7 cellular contexts compared by ENCODE assay signal in the genomic region with DNA sequence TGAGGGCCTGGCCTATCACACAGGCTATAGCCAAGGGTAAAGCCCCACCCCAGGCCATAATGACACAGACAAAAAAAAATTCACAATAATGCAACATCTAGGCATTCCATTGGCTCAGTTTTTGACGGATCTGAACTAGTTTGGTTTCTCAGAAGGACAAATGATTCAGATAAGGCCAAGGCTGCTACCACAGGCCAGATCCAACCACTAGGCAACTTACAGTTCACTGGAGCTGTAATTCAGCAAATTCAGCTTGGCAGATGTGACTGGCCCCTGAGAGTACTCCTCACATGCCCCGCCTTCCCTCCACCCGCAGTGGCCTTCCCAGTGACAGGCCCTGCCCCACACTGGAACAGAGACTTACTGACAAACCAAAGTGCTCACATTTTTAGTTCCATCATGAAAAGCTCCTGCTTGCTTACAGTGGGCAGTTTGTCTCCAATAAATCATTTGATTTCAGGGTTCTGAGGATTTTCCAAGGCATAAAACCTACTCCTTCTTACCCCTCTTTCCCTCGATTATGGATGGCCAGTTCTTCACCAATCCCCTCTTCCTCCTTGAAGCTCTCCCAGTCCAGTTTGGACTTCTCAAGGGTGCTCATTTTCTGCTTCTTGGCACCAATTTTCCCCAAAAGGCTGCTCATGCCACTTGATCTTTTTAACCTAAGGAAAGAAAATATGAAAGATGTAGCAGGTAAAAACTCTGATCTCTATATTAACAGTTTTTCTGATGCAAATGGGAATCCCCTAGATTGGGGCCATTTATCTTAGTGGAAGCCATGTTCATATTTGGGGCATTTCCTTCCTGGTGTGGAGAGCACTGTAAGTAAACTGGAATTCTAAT. TPM values are rescaled to one million over a fixed set of nuclear protein-coding genes. Genes with fewer than 3 reads are reported as not detected.
DNase-seq lines count a peak whose midpoint lies in the region; ATAC-seq, FAIRE-seq and TF ChIP-seq lines count a peak whose summit lies in the region.

No MANE protein-coding gene starts in this region.

- no peaks in the 10 kb centered on the region for H3K9me3 ChIP-seq in smooth muscle cell (replicated peaks; ENCODE audit: low read depth)

- TF ChIP-seq CTCF in smooth muscle cell (IDR thresholded peaks at IDR 0.05; ENCODE audit: borderline replicate concordance, insufficient read depth, poor library complexity, severe bottlenecking): no peak

- no peaks in the 10 kb centered on the region for H3K27me3 ChIP-seq in smooth muscle cell (ENCODE audit: low read depth)

- no peaks in the 10 kb centered on the region for H3K79me2 ChIP-seq in smooth muscle cell (ENCODE audit: low read depth)

- H3K4me1 Mint-ChIP-seq in stimulated activated effector memory CD8-positive, alpha-beta T cell treated with anti-CD3 and anti-CD28 coated beads, Interleukin-12 subunit alpha, Interleukin-12 subunit beta, amount 100 ng/mL, for 72 hours: peaks cover 8% of the 10 kb centered on the region

- peaks cover 56% of the 10 kb centered on the region for H3K36me3 Mint-ChIP-seq in stimulated activated effector memory CD8-positive, alpha-beta T cell treated with anti-CD3 and anti-CD28 coated beads, Interleukin-12 subunit alpha, Interleukin-12 subunit beta, amount 100 ng/mL, for 72 hours

- WGBS in smooth muscle cell (ENCODE audit: low lambda C conversion rate): 53% methylated on average over 4 of the region's 4 CpGs

- no peak overlapping the region for H3K27ac Mint-ChIP-seq in stimulated activated effector memory CD8-positive, alpha-beta T cell treated with anti-CD3 and anti-CD28 coated beads, Interleukin-12 subunit alpha, Interleukin-12 subunit beta, amount 100 ng/mL, for 72 hours

- no peak overlapping the region for H3K4me3 Mint-ChIP-seq in stimulated activated effector memory CD8-positive, alpha-beta T cell treated with anti-CD3 and anti-CD28 coated beads, Interleukin-12 subunit alpha, Interleukin-12 subunit beta, amount 100 ng/mL, for 72 hours

- H3F3A ChIP-seq in smooth muscle cell (ENCODE audit: low read depth): peaks cover 22% of the 10 kb centered on the region

- no peaks in the 10 kb centered on the region for H3K9me3 Mint-ChIP-seq in stimulated activated effector memory CD8-positive, alpha-beta T cell treated with anti-CD3 and anti-CD28 coated beads, Interleukin-12 subunit alpha, Interleukin-12 subunit beta, amount 100 ng/mL, for 72 hours

- H3K4me1 ChIP-seq in smooth muscle cell (ENCODE audit: low read depth): peaks cover 20% of the 10 kb centered on the region

- no peak overlapping the region for H3K4me3 ChIP-seq in smooth muscle cell

- no peak for FAIRE-seq in GM19239 (lab: Jason Lieb, UNC)

- no peak for ATAC-seq in stimulated activated effector memory CD8-positive, alpha-beta T cell treated with anti-CD3 and anti-CD28 coated beads, Interleukin-12 subunit alpha, Interleukin-12 subunit beta, amount 100 ng/mL, for 72 hours

- H2AFZ ChIP-seq in smooth muscle cell (ENCODE audit: low read depth): no peak overlapping the region

- no peaks in the 10 kb centered on the region for H4K20me1 ChIP-seq in smooth muscle cell (ENCODE audit: low read depth)

- no peaks in the 10 kb centered on the region for H3K36me3 ChIP-seq in smooth muscle cell (ENCODE audit: low read depth)

- peak overlapping the region; percentile 73 for H3K4me2 ChIP-seq in smooth muscle cell

- peak overlapping the region; percentile 85 for H3K9ac ChIP-seq in smooth muscle cell (ENCODE audit: low read depth)

- peak overlapping the region; percentile 99 for H3K27ac ChIP-seq in smooth muscle cell (ENCODE audit: low read depth)

- DNase-seq in HT1080 (ENCODE audit: low read depth) (peak; percentile 73), amniotic epithelial cell (ENCODE audit: low read depth) (peak; percentile 99), hypothalamus (lab: John Stamatoyannopoulos, UW) (peak in 31 of 51 donors; percentile 7 to 78 (median 42)), smooth muscle cell (lab: John Stamatoyannopoulos, UW; ENCODE audit: unreplicated experiment) (peak; percentile 15), GM19239 (ENCODE audit: insufficient read length, low spot score) (no peak), amniotic stem cell (lab: John Stamatoyannopoulos, UW) (no peak)
- no peak for DNase-seq in stimulated activated effector memory CD8-positive, alpha-beta T cell treated with anti-CD3 and anti-CD28 coated beads, Interleukin-12 subunit alpha, Interleukin-12 subunit beta, amount 100 ng/mL, for 72 hours (ENCODE audit: low spot score in 2 of 2)

RNA-seq across cellular contexts. Expression of a gene that starts 53.3 kb away (rescaled TPM):
- 81.0 and 92.8 TPM in 2 replicates for total RNA-seq in HT1080 (2014; rRNA removed; shearing (Covaris generic))
- polyA plus RNA-seq in HT1080 (2015; cell fraction: cytosol; rRNA removed): 55.0 and 60.8 TPM in 2 replicates
- 68.5 and 82.8 TPM in 2 replicates for polyA plus RNA-seq in HT1080 (2015; cell fraction: nucleus; rRNA removed)
- 49.4 and 49.9 TPM in 2 replicates for total RNA-seq in smooth muscle cell
- polyA plus RNA-seq in smooth muscle cell: 117 and 123 TPM in 2 replicates

Comparison
In these comparisons a context has a peak if more than half of its experiments do, and no peak if none do; other contexts are left out.
1. DNase-seq: peak in HT1080 (single experiment), amniotic epithelial cell (single experiment), hypothalamus (31 of 51) and smooth muscle cell (single experiment); none in GM19239 (single experiment), amniotic stem cell (single experiment) and stimulated activated effector memory CD8-positive, alpha-beta T cell treated with anti-CD3 and anti-CD28 coated beads, Interleukin-12 subunit alpha, Interleukin-12 subunit beta, amount 100 ng/mL, for 72 hours (0 of 2).